ENCODE assay signal across 1 cellular context in genomic region chr16:68644303-68644702, GRCh38.
TF ChIP-seq lines count a peak whose summit lies in the region.

No MANE protein-coding gene starts in this region.

TF ChIP-seq in endothelial cell of umbilical vein, 7 proteins besides CTCF, POLR2A, EP300 and RAD21:
- no peak for TF ChIP-seq MAX (IDR thresholded peaks at IDR 0.05; ENCODE audit: insufficient read depth, insufficient read length)
